Comparison of ENCODE assay signal across 13 cellular contexts in genomic region chr1:203536981-203537455, GRCh38. TPM values are rescaled to one million over a fixed set of nuclear protein-coding genes. Genes with fewer than 3 reads are reported as not detected.
DNase-seq lines count a peak whose midpoint lies in the region; TF ChIP-seq lines count a peak whose summit lies in the region.
"Had no signal": no experiment of that assay in that cellular context is flagged by ENCODE, and none has a peak within 500 bp of the region (broad histone marks: within the 10 kb centered on the region; RNA-seq: fewer than 3 reads in every experiment).

No MANE protein-coding gene starts in this region.

- no peaks in the 10 kb centered on the region for H3K4me1 Mint-ChIP-seq in activated CD4-positive, alpha-beta T cell treated with anti-CD3 and anti-CD28 coated beads, Interleukin-2, amount 10 ng/mL, durations not matched to agents 24 days and 14 days

- no peak for TF ChIP-seq POLR2A in suprapubic skin (IDR thresholded peaks at IDR 0.05)

- H3K27ac Mint-ChIP-seq in activated CD4-positive, alpha-beta T cell treated with anti-CD3 and anti-CD28 coated beads, Interleukin-2, amount 10 ng/mL, durations not matched to agents 24 days and 14 days = no peak overlapping the region

- no peaks in the 10 kb centered on the region for H3K36me3 ChIP-seq in suprapubic skin

- H3K4me3 Mint-ChIP-seq in activated CD4-positive, alpha-beta T cell treated with anti-CD3 and anti-CD28 coated beads, Interleukin-2, amount 10 ng/mL, durations not matched to agents 24 days and 14 days = no peak overlapping the region

- no peaks in the 10 kb centered on the region for H3K9me3 ChIP-seq in suprapubic skin
- H3K9me3 ChIP-seq: testis had no signal

- H3K27ac ChIP-seq in adipose tissue (ENCODE audit: low read depth, low read length) (peak overlapping the region; percentile 22), suprapubic skin (peak overlapping the region; percentile 10)
- H3K27ac ChIP-seq: KMS-11, testis had no signal

- peaks cover 13% of the 10 kb centered on the region for H3K4me1 ChIP-seq in suprapubic skin
- H3K4me1 ChIP-seq: testis had no signal

- intact Hi-C loops in activated CD4-positive, alpha-beta T cell treated with anti-CD3 and anti-CD28 coated beads, Interleukin-2, amount 10 ng/mL, durations not matched to agents 24 days and 14 days (cut with micrococcal nuclease) = no loop called here

- WGBS in adipose tissue, 3 donors = 47 to 72% (median 49%) methylated on average over 3 of the region's 3 CpGs
- 81% methylated on average over 3 of the region's 3 CpGs for WGBS in suprapubic skin

- H3K4me3 ChIP-seq in suprapubic skin = no peak overlapping the region
- H3K4me3 ChIP-seq: testis had no signal

- H3K36me3 Mint-ChIP-seq in activated CD4-positive, alpha-beta T cell treated with anti-CD3 and anti-CD28 coated beads, Interleukin-2, amount 10 ng/mL, durations not matched to agents 24 days and 14 days (ENCODE audit: low read depth) = no peaks in the 10 kb centered on the region

- H3K27me3 ChIP-seq in suprapubic skin = no peaks in the 10 kb centered on the region
- H3K27me3 ChIP-seq: testis had no signal

- peaks cover 3% of the 10 kb centered on the region for H3K27me3 Mint-ChIP-seq in activated CD4-positive, alpha-beta T cell treated with anti-CD3 and anti-CD28 coated beads, Interleukin-2, amount 10 ng/mL, durations not matched to agents 24 days and 14 days

- no peak for TF ChIP-seq CTCF in suprapubic skin (IDR thresholded peaks at IDR 0.05)

- peak; percentile 73 for DNase-seq in LoVo (ENCODE audit: low spot score)
- DNase-seq in iris pigment epithelial cell (ENCODE audit: low read depth) = peak; percentile 90
- DNase-seq in suprapubic skin (ENCODE audit: low spot score in 2 of 2) = no peak
- no peak for DNase-seq in T-helper 2 cell
- no peak for DNase-seq in activated CD4-positive, alpha-beta T cell treated with anti-CD3 and anti-CD28 coated beads, Interleukin-2, amount 10 ng/mL, durations not matched to agents 24 days and 14 days
- no peak for DNase-seq in NCI-H1105 treated with DMSO at 0.1 percent for 48 hours (lab: John Stamatoyannopoulos, UW)
- DNase-seq: activated naive CD4-positive, alpha-beta T cell treated with anti-CD3 and anti-CD28 coated beads, Interleukin-2, amount 50 U/mL, for 16 hours; NCI-H82; testis had no signal

- no peaks in the 10 kb centered on the region for H3K9me3 Mint-ChIP-seq in activated CD4-positive, alpha-beta T cell treated with anti-CD3 and anti-CD28 coated beads, Interleukin-2, amount 10 ng/mL, durations not matched to agents 24 days and 14 days

- TF ChIP-seq EP300 in suprapubic skin (IDR thresholded peaks at IDR 0.05) = no peak

RNA-seq across cellular contexts. Expression of gene OPTC, which starts 43.1 kb away (rescaled TPM):
- not detected for polyA plus RNA-seq in adipose tissue
- total RNA-seq in suprapubic skin = not detected
- total RNA-seq in activated CD4-positive, alpha-beta T cell treated with anti-CD3 and anti-CD28 coated beads, Interleukin-2, amount 10 ng/mL, durations not matched to agents 24 days and 14 days = not detected in 2 replicates
- total RNA-seq: epithelial cell of proximal tubule, mesenteric fat pad had no signal

Comparison
In these comparisons a context has a peak if more than half of its experiments do, and no peak if none do; other contexts are left out.
1. DNase-seq: peak in LoVo (single experiment) and iris pigment epithelial cell (single experiment); none in suprapubic skin (0 of 2), T-helper 2 cell (0 of 5), activated CD4-positive, alpha-beta T cell treated with anti-CD3 and anti-CD28 coated beads, Interleukin-2, amount 10 ng/mL, durations not matched to agents 24 days and 14 days (single experiment) and NCI-H1105 treated with DMSO at 0.1 percent for 48 hours (single experiment).